Comparison of ENCODE assay signal across 17 cellular contexts in genomic region chr1:24551910-24552571, GRCh38. TPM values are rescaled to one million over a fixed set of nuclear protein-coding genes. Genes with fewer than 3 reads are reported as not detected.
A peak's percentile ranks its signal among the peaks of the same experiment; 100 is the strongest.
DNase-seq lines count a peak whose midpoint lies in the region; ATAC-seq and TF ChIP-seq lines count a peak whose summit lies in the region.
"Had no signal": no experiment of that assay in that cellular context is flagged by ENCODE, and none has a peak within 500 bp of the region (broad histone marks: within the 10 kb centered on the region; RNA-seq: fewer than 3 reads in every experiment).

No MANE protein-coding gene starts in this region.

- H3K4me1 Mint-ChIP-seq in activated CD8-positive, alpha-beta memory T cell treated with anti-CD3 and anti-CD28 coated beads, Interleukin-2, amount 10 ng/mL, durations not matched to agents 7 days and 5 days, result peaks cover 4% of the 10 kb centered on the region
- H3K4me1 Mint-ChIP-seq in stimulated activated memory B cell treated with anti-CD40 and anti-IgM and Interleukin-4, amounts not matched to agents 10 μg/mL and 1 μg/mL and 100 μg/mL, for 72 hours, result peaks cover 27% of the 10 kb centered on the region
- H3K4me1 Mint-ChIP-seq in stimulated activated effector memory CD8-positive, alpha-beta T cell treated with anti-CD3 and anti-CD28 coated beads, Interleukin-12 subunit alpha, Interleukin-12 subunit beta, amount 100 ng/mL, for 72 hours, result peaks cover 6% of the 10 kb centered on the region

- H3K36me3 ChIP-seq in stomach, result no peaks in the 10 kb centered on the region
- H3K36me3 ChIP-seq: thyroid gland had no signal

- WGBS in stomach, 5 donors, result 62 to 73% (median 66%) methylated on average over 13 of the region's 13 CpGs

- no peak overlapping the region for H3K27ac Mint-ChIP-seq in activated CD8-positive, alpha-beta memory T cell treated with anti-CD3 and anti-CD28 coated beads, Interleukin-2, amount 10 ng/mL, durations not matched to agents 7 days and 5 days
- peak overlapping the region; percentile 8 for H3K27ac Mint-ChIP-seq in stimulated activated memory B cell treated with anti-CD40 and anti-IgM and Interleukin-4, amounts not matched to agents 10 μg/mL and 1 μg/mL and 100 μg/mL, for 72 hours
- no peak overlapping the region for H3K27ac Mint-ChIP-seq in stimulated activated effector memory CD8-positive, alpha-beta T cell treated with anti-CD3 and anti-CD28 coated beads, Interleukin-12 subunit alpha, Interleukin-12 subunit beta, amount 100 ng/mL, for 72 hours

- H3K4me3 Mint-ChIP-seq in activated CD8-positive, alpha-beta memory T cell treated with anti-CD3 and anti-CD28 coated beads, Interleukin-2, amount 10 ng/mL, durations not matched to agents 7 days and 5 days, result no peak overlapping the region
- H3K4me3 Mint-ChIP-seq in stimulated activated memory B cell treated with anti-CD40 and anti-IgM and Interleukin-4, amounts not matched to agents 10 μg/mL and 1 μg/mL and 100 μg/mL, for 72 hours, result no peak overlapping the region
- H3K4me3 Mint-ChIP-seq in stimulated activated effector memory CD8-positive, alpha-beta T cell treated with anti-CD3 and anti-CD28 coated beads, Interleukin-12 subunit alpha, Interleukin-12 subunit beta, amount 100 ng/mL, for 72 hours, result no peak overlapping the region

- peaks cover 5 to 41% (median 14%) of the 10 kb centered on the region in 3 donors for H3K27me3 ChIP-seq in stomach
- H3K27me3 ChIP-seq: thyroid gland had no signal

- TF ChIP-seq CTCF in stomach (IDR thresholded peaks at IDR 0.05), result no peak

- CTCF ChIA-PET in activated CD8-positive, alpha-beta memory T cell treated with anti-CD3 and anti-CD28 coated beads, Interleukin-2, amount 10 ng/mL, durations not matched to agents 7 days and 5 days (lab: Charles Lee), result interaction anchor here (1.0 kb wide), 1 partner anchor 35 kb away, joined by 3 read pairs; no protein-coding TSS in a partner anchor

- intact Hi-C loops in stomach (cut with DNase I; ENCODE audit: low total_unique reads), result no loop called here

- no peaks in the 10 kb centered on the region for H3K9me3 Mint-ChIP-seq in activated CD8-positive, alpha-beta memory T cell treated with anti-CD3 and anti-CD28 coated beads, Interleukin-2, amount 10 ng/mL, durations not matched to agents 7 days and 5 days (ENCODE audit: low read depth)
- no peaks in the 10 kb centered on the region for H3K9me3 Mint-ChIP-seq in stimulated activated memory B cell treated with anti-CD40 and anti-IgM and Interleukin-4, amounts not matched to agents 10 μg/mL and 1 μg/mL and 100 μg/mL, for 72 hours
- H3K9me3 Mint-ChIP-seq in stimulated activated effector memory CD8-positive, alpha-beta T cell treated with anti-CD3 and anti-CD28 coated beads, Interleukin-12 subunit alpha, Interleukin-12 subunit beta, amount 100 ng/mL, for 72 hours, result no peaks in the 10 kb centered on the region

- no peaks in the 10 kb centered on the region for H3K9me3 ChIP-seq in stomach
- H3K9me3 ChIP-seq: thyroid gland had no signal

- no peak overlapping the region for H3K4me3 ChIP-seq in stomach
- H3K4me3 ChIP-seq: GM12878, thyroid gland had no signal

- no peaks in the 10 kb centered on the region for H3K36me3 Mint-ChIP-seq in activated CD8-positive, alpha-beta memory T cell treated with anti-CD3 and anti-CD28 coated beads, Interleukin-2, amount 10 ng/mL, durations not matched to agents 7 days and 5 days
- H3K36me3 Mint-ChIP-seq in stimulated activated memory B cell treated with anti-CD40 and anti-IgM and Interleukin-4, amounts not matched to agents 10 μg/mL and 1 μg/mL and 100 μg/mL, for 72 hours, result no peaks in the 10 kb centered on the region
- H3K36me3 Mint-ChIP-seq in stimulated activated effector memory CD8-positive, alpha-beta T cell treated with anti-CD3 and anti-CD28 coated beads, Interleukin-12 subunit alpha, Interleukin-12 subunit beta, amount 100 ng/mL, for 72 hours, result no peaks in the 10 kb centered on the region

- ATAC-seq in activated CD8-positive, alpha-beta memory T cell treated with anti-CD3 and anti-CD28 coated beads, Interleukin-2, amount 10 ng/mL, durations not matched to agents 7 days and 5 days, result no peak
- ATAC-seq in stimulated activated memory B cell treated with anti-CD40 and anti-IgM and Interleukin-4, amounts not matched to agents 10 μg/mL and 1 μg/mL and 100 μg/mL, for 72 hours, result no peak
- no peak for ATAC-seq in stimulated activated effector memory CD8-positive, alpha-beta T cell treated with anti-CD3 and anti-CD28 coated beads, Interleukin-12 subunit alpha, Interleukin-12 subunit beta, amount 100 ng/mL, for 72 hours
- ATAC-seq in GM18868 (IDR thresholded peaks at IDR 0.05; ENCODE audit: unreplicated experiment), result no peak
- ATAC-seq: GM12878 had no signal

- no peak for TF ChIP-seq POLR2A in stomach (IDR thresholded peaks at IDR 0.05)

- no peak overlapping the region for H3K27ac ChIP-seq in stomach
- H3K27ac ChIP-seq: thyroid gland had no signal

- TF ChIP-seq EP300 in stomach (IDR thresholded peaks at IDR 0.05), result no peak

- peak; percentile 33 for DNase-seq in activated CD8-positive, alpha-beta memory T cell treated with anti-CD3 and anti-CD28 coated beads, Interleukin-2, amount 50 U/mL, for 48 hours
- DNase-seq in activated CD8-positive, alpha-beta memory T cell treated with anti-CD3 and anti-CD28 coated beads, Interleukin-2, amount 10 ng/mL, durations not matched to agents 7 days and 5 days, result no peak
- DNase-seq in SK-MEL-5 (ENCODE audit: low read depth, low spot score), result peak; percentile 43
- DNase-seq in iris pigment epithelial cell (ENCODE audit: low read depth), result peak; percentile 60
- DNase-seq in stimulated activated effector memory CD8-positive, alpha-beta T cell treated with anti-CD3 and anti-CD28 coated beads, Interleukin-12 subunit alpha, Interleukin-12 subunit beta, amount 100 ng/mL, for 72 hours (ENCODE audit: low spot score in 2 of 2), result no peak
- no peak for DNase-seq in stomach
- DNase-seq: activated T-cell treated with anti-CD3 and anti-CD28 coated beads for 4 hours, aorta, DMS153, KBM-7, NCI-H2081 treated with DMSO at 0.1 percent for 48 hours, SHP77, thyroid gland had no signal

- H3K27me3 Mint-ChIP-seq in activated CD8-positive, alpha-beta memory T cell treated with anti-CD3 and anti-CD28 coated beads, Interleukin-2, amount 10 ng/mL, durations not matched to agents 7 days and 5 days, result peaks cover 41% of the 10 kb centered on the region
- H3K27me3 Mint-ChIP-seq in stimulated activated memory B cell treated with anti-CD40 and anti-IgM and Interleukin-4, amounts not matched to agents 10 μg/mL and 1 μg/mL and 100 μg/mL, for 72 hours, result peaks cover 16% of the 10 kb centered on the region

- H3K4me1 ChIP-seq in stomach, result peaks cover 7 to 28% (median 18%) of the 10 kb centered on the region in 4 donors

- in situ Hi-C loops in SK-MEL-5 (cut with HindIII; ENCODE audit: low pct_unique_long_range_greater_than_20kb, low sequenced_read_pairs), result no loop called here

RNA-seq across cellular contexts. Expression of gene NCMAP, which starts 3.8 kb away (rescaled TPM):
- total RNA-seq in activated CD8-positive, alpha-beta memory T cell treated with anti-CD3 and anti-CD28 coated beads, Interleukin-2, amount 10 ng/mL, durations not matched to agents 7 days and 5 days, result not detected
- total RNA-seq in SK-MEL-5 (2014; rRNA removed; shearing (Covaris generic)), result not detected in 2 replicates
- polyA plus RNA-seq in SK-MEL-5 (2015; cell fraction: cytosol; rRNA removed), result not detected in 2 replicates
- polyA plus RNA-seq in SK-MEL-5 (2015; cell fraction: nucleus; rRNA removed), result not detected in 2 replicates
- total RNA-seq in stomach, result 1 to 10 TPM in 3 of 5 donors, under 1 TPM in 2; 0.29 to 9.3 (median 3.9) TPM
- polyA plus RNA-seq in stomach, result 1 to 10 TPM; 2.4 to 5.0 (median 4.3) TPM
- total RNA-seq: endothelial cell of umbilical vein, GM12878 had no signal
- polyA plus RNA-seq: endothelial cell of umbilical vein, GM12878 had no signal

RNA-seq across cellular contexts. Expression of gene RCAN3, which starts 49.4 kb away (rescaled TPM):
- 10 to 100 TPM; 23.9 to 30.6 TPM for total RNA-seq in activated CD8-positive, alpha-beta memory T cell treated with anti-CD3 and anti-CD28 coated beads, Interleukin-2, amount 10 ng/mL, durations not matched to agents 7 days and 5 days
- 9.2 and 10.3 TPM in 2 replicates for total RNA-seq in SK-MEL-5 (2014; rRNA removed; shearing (Covaris generic))
- 14.1 and 16.8 TPM in 2 replicates for polyA plus RNA-seq in SK-MEL-5 (2015; cell fraction: cytosol; rRNA removed)
- 6.1 and 12.8 TPM in 2 replicates for polyA plus RNA-seq in SK-MEL-5 (2015; cell fraction: nucleus; rRNA removed)
- total RNA-seq in stomach, result 10 to 100 TPM in 2 of 5 donors, 1 to 10 TPM in 3; 2.9 to 52.0 (median 9.3) TPM
- polyA plus RNA-seq in stomach, result 10 to 100 TPM in 1 of 3 donors, 1 to 10 TPM in 2; 5.7 to 10.7 (median 5.9) TPM

Comparison
In these comparisons a context has a peak if more than half of its experiments do, and no peak if none do; other contexts are left out.
1. DNase-seq: peak in activated CD8-positive, alpha-beta memory T cell treated with anti-CD3 and anti-CD28 coated beads, Interleukin-2, amount 50 U/mL, for 48 hours (single experiment), SK-MEL-5 (single experiment) and iris pigment epithelial cell (single experiment); none in activated CD8-positive, alpha-beta memory T cell treated with anti-CD3 and anti-CD28 coated beads, Interleukin-2, amount 10 ng/mL, durations not matched to agents 7 days and 5 days (single experiment), stimulated activated effector memory CD8-positive, alpha-beta T cell treated with anti-CD3 and anti-CD28 coated beads, Interleukin-12 subunit alpha, Interleukin-12 subunit beta, amount 100 ng/mL, for 72 hours (0 of 2) and stomach (single experiment).